ENCODE assay signal across 20 cellular contexts in the genomic region with DNA sequence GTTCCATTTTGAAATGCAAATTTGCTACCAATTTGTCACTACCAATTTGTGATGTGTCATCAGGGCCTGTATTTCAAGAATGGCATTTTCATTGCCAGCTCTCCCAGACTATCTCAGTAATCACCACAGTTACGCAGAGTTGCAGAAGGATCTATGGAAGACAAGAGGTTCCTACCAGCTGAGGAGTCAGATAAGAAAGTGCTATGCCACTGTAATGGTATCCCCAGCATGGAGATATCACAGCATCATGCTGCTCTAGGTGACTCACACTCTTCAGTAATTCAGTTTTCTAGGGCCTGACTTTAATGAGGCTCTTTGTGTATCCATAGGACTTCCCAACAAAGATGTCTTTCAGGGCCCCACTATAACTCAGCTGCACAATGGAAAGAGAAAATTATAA.
"Had no signal": no experiment of that assay in that cellular context is flagged by ENCODE, and none has a peak within 500 bp of the region (broad histone marks: within the 10 kb centered on the region; RNA-seq: fewer than 3 reads in every experiment).

No MANE protein-coding gene starts in this region.

- H3K36me3 Mint-ChIP-seq: natural killer cell; stimulated activated memory B cell treated with anti-CD40 and anti-IgM and Interleukin-4, amounts not matched to agents 10 μg/mL and 1 μg/mL and 100 μg/mL, for 72 hours had no signal

- H3K36me3 ChIP-seq: neutrophil, pancreas, right lobe of liver, upper lobe of left lung had no signal

- H3K4me3 ChIP-seq: hepatocyte, pancreas, right lobe of liver, testis, upper lobe of left lung had no signal

- H3K27me3 ChIP-seq: hepatocyte, neutrophil, pancreas, right lobe of liver, testis, upper lobe of left lung had no signal

- H3K4me2 ChIP-seq: hepatocyte had no signal

- H3K4me1 ChIP-seq: pancreas, right lobe of liver, testis, upper lobe of left lung had no signal

- H3K27me3 Mint-ChIP-seq: stimulated activated memory B cell treated with anti-CD40 and anti-IgM and Interleukin-4, amounts not matched to agents 10 μg/mL and 1 μg/mL and 100 μg/mL, for 72 hours had no signal

- H3K4me1 Mint-ChIP-seq: natural killer cell; stimulated activated memory B cell treated with anti-CD40 and anti-IgM and Interleukin-4, amounts not matched to agents 10 μg/mL and 1 μg/mL and 100 μg/mL, for 72 hours had no signal

- H3K27ac ChIP-seq: hepatocyte, neutrophil, pancreas, right lobe of liver, testis, upper lobe of left lung had no signal

- FAIRE-seq: endothelial cell of umbilical vein, pancreas, small intestine had no signal

- DNase-seq: activated CD4-positive, CD25-positive, alpha-beta regulatory T cell treated with anti-CD3 and anti-CD28 coated beads, Interleukin-2, amount 50 U/mL, for 72 hours; activated CD8-positive, alpha-beta memory T cell treated with anti-CD3 and anti-CD28 coated beads for 24 hours; activated CD8-positive, alpha-beta memory T cell treated with anti-CD3 and anti-CD28 coated beads, Interleukin-2, amount 50 U/mL, for 48 hours; activated effector memory CD4-positive, alpha-beta T cell treated with anti-CD3 and anti-CD28 coated beads, Interleukin-2, amount 50 U/mL, for 16 hours; activated naive CD4-positive, alpha-beta T cell treated with anti-CD3 and anti-CD28 coated beads, Interleukin-2, amount 50 U/mL, for 16 hours; activated T-cell treated with anti-CD3 and anti-CD28 coated beads, Interleukin-2, amount 50 U/mL, for 72 hours; dermis blood vessel endothelial cell; effector memory CD4-positive, alpha-beta T cell; left cardiac atrium; natural killer cell; pancreas; right lobe of liver; small intestine; stimulated activated CD4-positive, alpha-beta T cell treated with anti-CD3 and anti-CD28 coated beads, Interleukin-4, amount 100 ng/mL, for 1 hour; testis; upper lobe of left lung had no signal

- H2AFZ ChIP-seq: hepatocyte had no signal

- H3K4me3 Mint-ChIP-seq: activated T-cell treated with anti-CD3 and anti-CD28 coated beads, Interleukin-2, amount 50 U/mL, for 72 hours; natural killer cell; stimulated activated memory B cell treated with anti-CD40 and anti-IgM and Interleukin-4, amounts not matched to agents 10 μg/mL and 1 μg/mL and 100 μg/mL, for 72 hours had no signal

- H3K27ac Mint-ChIP-seq: activated T-cell treated with anti-CD3 and anti-CD28 coated beads, Interleukin-2, amount 50 U/mL, for 72 hours; natural killer cell; stimulated activated memory B cell treated with anti-CD40 and anti-IgM and Interleukin-4, amounts not matched to agents 10 μg/mL and 1 μg/mL and 100 μg/mL, for 72 hours had no signal

- H3K79me2 ChIP-seq: hepatocyte had no signal

- ATAC-seq: activated T-cell treated with anti-CD3 and anti-CD28 coated beads, Interleukin-2, amount 50 U/mL, for 72 hours; left cardiac atrium; natural killer cell; pancreas; right lobe of liver; stimulated activated memory B cell treated with anti-CD40 and anti-IgM and Interleukin-4, amounts not matched to agents 10 μg/mL and 1 μg/mL and 100 μg/mL, for 72 hours had no signal

- H3K9me3 ChIP-seq: neutrophil, pancreas, right lobe of liver, testis, upper lobe of left lung had no signal

- H3K9me3 Mint-ChIP-seq: natural killer cell had no signal
